Comparison of ENCODE assay signal across 6 cellular contexts in genomic region chr5:3321923-3322322, GRCh38.
"Had no signal": no experiment of that assay in that cellular context is flagged by ENCODE, and none has a peak within 500 bp of the region (broad histone marks: within the 10 kb centered on the region; RNA-seq: fewer than 3 reads in every experiment).

No MANE protein-coding gene starts in this region.

- H3K4me3 ChIP-seq: GM23338, K562 had no signal

- DNase-seq: H9, HCEC 1CT, IMR-90, KG1 had no signal
